ENCODE assay signal across 12 cellular contexts in genomic region chrX:39766085-39766726, GRCh38.
DNase-seq lines count a peak whose midpoint lies in the region; ATAC-seq, FAIRE-seq and TF ChIP-seq lines count a peak whose summit lies in the region.
"Had no signal": no experiment of that assay in that cellular context is flagged by ENCODE, and none has a peak within 500 bp of the region (broad histone marks: within the 10 kb centered on the region; RNA-seq: fewer than 3 reads in every experiment).

No MANE protein-coding gene starts in this region.

- H3K36me3 Mint-ChIP-seq in activated naive CD8-positive, alpha-beta T cell treated with anti-CD3 and anti-CD28 coated beads for 36 hours: no peaks in the 10 kb centered on the region
- H3K36me3 Mint-ChIP-seq in naive thymus-derived CD8-positive, alpha-beta T cell: no peaks in the 10 kb centered on the region
- no peaks in the 10 kb centered on the region for H3K36me3 Mint-ChIP-seq in glutamatergic neuron (ENCODE audit: unreplicated experiment)
- H3K36me3 Mint-ChIP-seq: neural progenitor cell had no signal

- peak overlapping the region; percentile 84 for H3K27ac Mint-ChIP-seq in activated naive CD8-positive, alpha-beta T cell treated with anti-CD3 and anti-CD28 coated beads for 36 hours
- peak overlapping the region; percentile 80 to 96 (median 92) for H3K27ac Mint-ChIP-seq in naive thymus-derived CD8-positive, alpha-beta T cell
- no peak overlapping the region for H3K27ac Mint-ChIP-seq in glutamatergic neuron (ENCODE audit: unreplicated experiment)
- H3K27ac Mint-ChIP-seq: neural progenitor cell had no signal

- no peak for TF ChIP-seq POLR2A in GM12891 (IDR thresholded peaks at IDR 0.05; ENCODE audit: low read depth, low read length)

- H3K9me3 Mint-ChIP-seq in activated naive CD8-positive, alpha-beta T cell treated with anti-CD3 and anti-CD28 coated beads for 36 hours: no peaks in the 10 kb centered on the region
- H3K9me3 Mint-ChIP-seq in naive thymus-derived CD8-positive, alpha-beta T cell: no peaks in the 10 kb centered on the region
- peaks cover 5% of the 10 kb centered on the region for H3K9me3 Mint-ChIP-seq in glutamatergic neuron (ENCODE audit: unreplicated experiment)

- no peaks in the 10 kb centered on the region for H3K27me3 Mint-ChIP-seq in activated naive CD8-positive, alpha-beta T cell treated with anti-CD3 and anti-CD28 coated beads for 36 hours
- no peaks in the 10 kb centered on the region for H3K27me3 Mint-ChIP-seq in naive thymus-derived CD8-positive, alpha-beta T cell
- H3K27me3 Mint-ChIP-seq in glutamatergic neuron (ENCODE audit: unreplicated experiment): peaks cover 2% of the 10 kb centered on the region

- POLR2A ChIA-PET in naive thymus-derived CD8-positive, alpha-beta T cell (lab: Charles Lee): interaction anchor here (1.0 kb wide), 1 partner anchor 295 kb away, joined by 3 read pairs; no protein-coding TSS in a partner anchor

- peak overlapping the region; percentile 18 for H3K4me3 Mint-ChIP-seq in activated naive CD8-positive, alpha-beta T cell treated with anti-CD3 and anti-CD28 coated beads for 36 hours
- peak overlapping the region in 8 of 10 donors; percentile 10 to 62 (median 40) for H3K4me3 Mint-ChIP-seq in naive thymus-derived CD8-positive, alpha-beta T cell
- H3K4me3 Mint-ChIP-seq in glutamatergic neuron (ENCODE audit: unreplicated experiment): no peak overlapping the region
- H3K4me3 Mint-ChIP-seq: neural progenitor cell had no signal

- no peak for TF ChIP-seq CTCF in glutamatergic neuron (IDR thresholded peaks at IDR 0.05; ENCODE audit: partially characterized antibody, unreplicated experiment)

- FAIRE-seq in GM12891 (lab: Jason Lieb, UNC): no peak

- H3K4me1 Mint-ChIP-seq in activated naive CD8-positive, alpha-beta T cell treated with anti-CD3 and anti-CD28 coated beads for 36 hours: peaks cover 24% of the 10 kb centered on the region
- H3K4me1 Mint-ChIP-seq in naive thymus-derived CD8-positive, alpha-beta T cell: peaks cover 4 to 30% (median 16%) of the 10 kb centered on the region in 4 donors
- H3K4me1 Mint-ChIP-seq in glutamatergic neuron (ENCODE audit: low read depth, unreplicated experiment): peaks cover 7% of the 10 kb centered on the region

- peak; percentile 97 to 98 for ATAC-seq in naive thymus-derived CD8-positive, alpha-beta T cell
- no peak for ATAC-seq in HG03097 (IDR thresholded peaks at IDR 0.05; ENCODE audit: low FRiP score, unreplicated experiment)
- ATAC-seq: left lobe of liver had no signal

- no peak for DNase-seq in GM12891 (ENCODE audit: insufficient read length, low spot score)
- peak; percentile 5 for DNase-seq in T follicular helper cell (ENCODE audit: low read depth)
- no peak for DNase-seq in activated naive CD8-positive, alpha-beta T cell treated with anti-CD3 and anti-CD28 coated beads for 36 hours
- DNase-seq in naive thymus-derived CD8-positive, alpha-beta T cell: peak in 6 of 10 donors; percentile 19 to 66 (median 51)
- DNase-seq in cerebellum (ENCODE audit: low spot score): no peak
- no peak for DNase-seq in nucleus accumbens (lab: John Stamatoyannopoulos, UW)
- DNase-seq in glutamatergic neuron: no peak
- DNase-seq: OCI-M1, transverse colon had no signal

TF ChIP-seq in GM12891, 5 proteins besides CTCF, POLR2A, EP300 and RAD21:
- TF ChIP-seq POU2F2 (IDR thresholded peaks at IDR 0.05; ENCODE audit: low read depth, low read length) (no peak), POLR2AphosphoS5 (IDR thresholded peaks at IDR 0.05; ENCODE audit: low read depth, low read length) (no peak), SPI1 (IDR thresholded peaks at IDR 0.05; ENCODE audit: low read depth, low read length) (peak; percentile 20; the same call in 1 of the 2 replicates), PAX5 (IDR thresholded peaks at IDR 0.05; ENCODE audit: insufficient read depth, low read length, severe bottlenecking) (no peak), TAF1 (IDR thresholded peaks at IDR 0.05; ENCODE audit: low read depth, low read length) (no peak)
TF ChIP-seq in GM12891: peak in this region for 1.

Comparison
In these comparisons a context has a peak if more than half of its experiments do, and no peak if none do; other contexts are left out.
1. DNase-seq: peak in T follicular helper cell (single experiment) and naive thymus-derived CD8-positive, alpha-beta T cell (6 of 10); none in GM12891 (single experiment), activated naive CD8-positive, alpha-beta T cell treated with anti-CD3 and anti-CD28 coated beads for 36 hours (single experiment), cerebellum (single experiment), nucleus accumbens (0 of 56) and glutamatergic neuron (single experiment).